1 cellular context compared by ENCODE assay signal in genomic region chr5:79229357-79230174, GRCh38.
A peak's percentile ranks its signal among the peaks of the same experiment; 100 is the strongest.
TF ChIP-seq lines count a peak whose summit lies in the region.

No MANE protein-coding gene starts in this region.

TF ChIP-seq in GM12878, 131 proteins besides CTCF, POLR2A, EP300 and RAD21 (continued from another document and continues in another):
- TF ChIP-seq CREM (IDR thresholded peaks at IDR 0.05; ENCODE audit: low read depth), result peak; percentile 47; the same call in 1 of the 2 replicates
- no peak for TF ChIP-seq MYC (IDR thresholded peaks at IDR 0.05; ENCODE audit: insufficient read depth, insufficient read length, insufficient replicate concordance, low read length, severe bottlenecking)
- TF ChIP-seq SP1 (IDR thresholded peaks at IDR 0.05; ENCODE audit: low read depth, low read length), result peak; percentile 36
- TF ChIP-seq CBFB (IDR thresholded peaks at IDR 0.05; ENCODE audit: low read depth), result peak; percentile 83
- peak; percentile 67; the same call in 1 of the 2 replicates for TF ChIP-seq BCL11A (IDR thresholded peaks at IDR 0.05; ENCODE audit: low read depth, low read length)
- peak; percentile 98 for TF ChIP-seq ATF7 (IDR thresholded peaks at IDR 0.05; ENCODE audit: low read depth)
- TF ChIP-seq GATAD2B (conservative IDR thresholded peaks at IDR 0.05; ENCODE audit: low read depth), result no peak
- TF ChIP-seq CEBPB (IDR thresholded peaks at IDR 0.05; ENCODE audit: borderline replicate concordance in 1 of 2, low read depth in 2 of 2, low read length in 2 of 2), result peak in 1 of 2 experiments; percentile 33; a peak in 1 of 4 replicates
- peak; percentile 72; the same call in 1 of the 2 replicates for TF ChIP-seq PAX5 (IDR thresholded peaks at IDR 0.05; ENCODE audit: borderline replicate concordance, low read depth, low read length)
- TF ChIP-seq ZNF24 (IDR thresholded peaks at IDR 0.05), result no peak; the same call in 1 of the 2 replicates
- TF ChIP-seq MTA2 (IDR thresholded peaks at IDR 0.05; ENCODE audit: low read depth), result peak; percentile 71; the same call in 1 of the 2 replicates
- peak; percentile 81 for TF ChIP-seq JUNB (IDR thresholded peaks at IDR 0.05)
- TF ChIP-seq KLF5 (IDR thresholded peaks at IDR 0.05; ENCODE audit: partially characterized antibody), result no peak
- no peak for TF ChIP-seq REST (IDR thresholded peaks at IDR 0.05; ENCODE audit: low read depth, low read length)
- TF ChIP-seq, protein P1, sequence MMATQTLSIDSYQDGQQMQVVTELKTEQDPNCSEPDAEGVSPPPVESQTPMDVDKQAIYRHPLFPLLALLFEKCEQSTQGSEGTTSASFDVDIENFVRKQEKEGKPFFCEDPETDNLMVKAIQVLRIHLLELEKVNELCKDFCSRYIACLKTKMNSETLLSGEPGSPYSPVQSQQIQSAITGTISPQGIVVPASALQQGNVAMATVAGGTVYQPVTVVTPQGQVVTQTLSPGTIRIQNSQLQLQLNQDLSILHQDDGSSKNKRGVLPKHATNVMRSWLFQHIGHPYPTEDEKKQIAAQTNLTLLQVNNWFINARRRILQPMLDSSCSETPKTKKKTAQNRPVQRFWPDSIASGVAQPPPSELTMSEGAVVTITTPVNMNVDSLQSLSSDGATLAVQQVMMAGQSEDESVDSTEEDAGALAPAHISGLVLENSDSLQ (IDR thresholded peaks at IDR 0.05), result no peak
- peak; percentile 73 to 80 for TF ChIP-seq IKZF2 (IDR thresholded peaks at IDR 0.05)
- TF ChIP-seq TCF12 (IDR thresholded peaks at IDR 0.05; ENCODE audit: low read depth, low read length), result 0 out of 2 replicates have a peak, but pooled peaks have one; percentile 6
- peak; percentile 98 for TF ChIP-seq RUNX3 (IDR thresholded peaks at IDR 0.05; ENCODE audit: low read length)
- peak; percentile 61; the same call in 1 of the 2 replicates for TF ChIP-seq EED (IDR thresholded peaks at IDR 0.05; ENCODE audit: low read depth)
- TF ChIP-seq GABPA (IDR thresholded peaks at IDR 0.05; ENCODE audit: low read depth), result 0 out of 2 replicates have a peak, but pooled peaks have one; percentile 19
- 0 out of 2 replicates have a peak, but pooled peaks have one; percentile 51 for TF ChIP-seq MEF2A (IDR thresholded peaks at IDR 0.05; ENCODE audit: insufficient read depth, low read depth, low read length)
- no peak for TF ChIP-seq ZNF274 (IDR thresholded peaks at IDR 0.05; ENCODE audit: insufficient read depth, insufficient read length)
- TF ChIP-seq IKZF1 (conservative IDR thresholded peaks at IDR 0.05), result peak; percentile 59
- no peak for TF ChIP-seq MAX (IDR thresholded peaks at IDR 0.05; ENCODE audit: low read depth, low read length)
- TF ChIP-seq IRF4 (IDR thresholded peaks at IDR 0.05; ENCODE audit: low read depth, low read length), result peak; percentile 45; the same call in 1 of the 2 replicates
- TF ChIP-seq TAF1 (IDR thresholded peaks at IDR 0.05; ENCODE audit: borderline replicate concordance, low read depth, low read length), result no peak
- TF ChIP-seq LARP7 (IDR thresholded peaks at IDR 0.05), result no peak
- TF ChIP-seq RAD51 (IDR thresholded peaks at IDR 0.05), result no peak
- TF ChIP-seq POU2F2 (IDR thresholded peaks at IDR 0.05; ENCODE audit: borderline replicate concordance, low read depth, low read length), result 0 out of 3 replicates have a peak, but pooled peaks have one; percentile 51
- TF ChIP-seq RELB (IDR thresholded peaks at IDR 0.05; ENCODE audit: low read depth), result peak; percentile 97
- TF ChIP-seq MLLT1 (IDR thresholded peaks at IDR 0.05), result peak; percentile 96
- TF ChIP-seq PML (IDR thresholded peaks at IDR 0.05; ENCODE audit: low read length), result no peak
- TF ChIP-seq ETV6 (conservative IDR thresholded peaks at IDR 0.05 in 1 of 2, IDR thresholded peaks at IDR 0.05 in 1 of 2; ENCODE audit: borderline replicate concordance in 1 of 2, low read depth in 1 of 2), result peak in 1 of 2 experiments; percentile 14; a peak in 1 of 4 replicates
- peak; percentile 86; the same call in 1 of the 2 replicates for TF ChIP-seq NFIC (IDR thresholded peaks at IDR 0.05; ENCODE audit: low read depth, low read length)
- TF ChIP-seq CREB1 (IDR thresholded peaks at IDR 0.05; ENCODE audit: low read depth), result peak; percentile 52; the same call in 1 of the 2 replicates
- no peak for TF ChIP-seq CHD4 (IDR thresholded peaks at IDR 0.05)
- TF ChIP-seq YY1 (IDR thresholded peaks at IDR 0.05; ENCODE audit: low read depth, low read length), result peak; percentile 71
- 0 out of 2 replicates have a peak, but pooled peaks have one; percentile 1 for TF ChIP-seq ZBTB40 (IDR thresholded peaks at IDR 0.05; ENCODE audit: borderline replicate concordance)
- TF ChIP-seq ZNF384 (IDR thresholded peaks at IDR 0.05; ENCODE audit: borderline replicate concordance, low read depth, low read length), result peak; percentile 27; the same call in 1 of the 2 replicates
- 0 out of 2 replicates have a peak, but pooled peaks have one; percentile 35 for TF ChIP-seq BMI1 (IDR thresholded peaks at IDR 0.05; ENCODE audit: borderline replicate concordance)
- TF ChIP-seq SMARCA5 (IDR thresholded peaks at IDR 0.05), result no peak
- TF ChIP-seq, protein P2, sequence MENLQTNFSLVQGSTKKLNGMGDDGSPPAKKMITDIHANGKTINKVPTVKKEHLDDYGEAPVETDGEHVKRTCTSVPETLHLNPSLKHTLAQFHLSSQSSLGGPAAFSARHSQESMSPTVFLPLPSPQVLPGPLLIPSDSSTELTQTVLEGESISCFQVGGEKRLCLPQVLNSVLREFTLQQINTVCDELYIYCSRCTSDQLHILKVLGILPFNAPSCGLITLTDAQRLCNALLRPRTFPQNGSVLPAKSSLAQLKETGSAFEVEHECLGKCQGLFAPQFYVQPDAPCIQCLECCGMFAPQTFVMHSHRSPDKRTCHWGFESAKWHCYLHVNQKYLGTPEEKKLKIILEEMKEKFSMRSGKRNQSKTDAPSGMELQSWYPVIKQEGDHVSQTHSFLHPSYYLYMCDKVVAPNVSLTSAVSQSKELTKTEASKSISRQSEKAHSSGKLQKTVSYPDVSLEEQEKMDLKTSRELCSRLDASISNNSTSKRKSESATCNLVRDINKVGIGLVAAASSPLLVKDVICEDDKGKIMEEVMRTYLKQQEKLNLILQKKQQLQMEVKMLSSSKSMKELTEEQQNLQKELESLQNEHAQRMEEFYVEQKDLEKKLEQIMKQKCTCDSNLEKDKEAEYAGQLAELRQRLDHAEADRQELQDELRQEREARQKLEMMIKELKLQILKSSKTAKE (IDR thresholded peaks at IDR 0.05; ENCODE audit: low read depth, poor library complexity, severe bottlenecking), result peak; percentile 18
- 0 out of 2 replicates have a peak, but pooled peaks have one; percentile 35 for TF ChIP-seq MTA3 (IDR thresholded peaks at IDR 0.05; ENCODE audit: borderline replicate concordance, low read length)
- 0 out of 2 replicates have a peak, but pooled peaks have one; percentile 19 for TF ChIP-seq ZBTB33 (IDR thresholded peaks at IDR 0.05)
- TF ChIP-seq, protein P3, sequence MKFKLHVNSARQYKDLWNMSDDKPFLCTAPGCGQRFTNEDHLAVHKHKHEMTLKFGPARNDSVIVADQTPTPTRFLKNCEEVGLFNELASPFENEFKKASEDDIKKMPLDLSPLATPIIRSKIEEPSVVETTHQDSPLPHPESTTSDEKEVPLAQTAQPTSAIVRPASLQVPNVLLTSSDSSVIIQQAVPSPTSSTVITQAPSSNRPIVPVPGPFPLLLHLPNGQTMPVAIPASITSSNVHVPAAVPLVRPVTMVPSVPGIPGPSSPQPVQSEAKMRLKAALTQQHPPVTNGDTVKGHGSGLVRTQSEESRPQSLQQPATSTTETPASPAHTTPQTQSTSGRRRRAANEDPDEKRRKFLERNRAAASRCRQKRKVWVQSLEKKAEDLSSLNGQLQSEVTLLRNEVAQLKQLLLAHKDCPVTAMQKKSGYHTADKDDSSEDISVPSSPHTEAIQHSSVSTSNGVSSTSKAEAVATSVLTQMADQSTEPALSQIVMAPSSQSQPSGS (IDR thresholded peaks at IDR 0.05; ENCODE audit: low read length), result peak; percentile 93
- no peak for TF ChIP-seq CBX5 (IDR thresholded peaks at IDR 0.05; ENCODE audit: low read depth)
